ENCODE assay signal across 8 cellular contexts in the genomic region with DNA sequence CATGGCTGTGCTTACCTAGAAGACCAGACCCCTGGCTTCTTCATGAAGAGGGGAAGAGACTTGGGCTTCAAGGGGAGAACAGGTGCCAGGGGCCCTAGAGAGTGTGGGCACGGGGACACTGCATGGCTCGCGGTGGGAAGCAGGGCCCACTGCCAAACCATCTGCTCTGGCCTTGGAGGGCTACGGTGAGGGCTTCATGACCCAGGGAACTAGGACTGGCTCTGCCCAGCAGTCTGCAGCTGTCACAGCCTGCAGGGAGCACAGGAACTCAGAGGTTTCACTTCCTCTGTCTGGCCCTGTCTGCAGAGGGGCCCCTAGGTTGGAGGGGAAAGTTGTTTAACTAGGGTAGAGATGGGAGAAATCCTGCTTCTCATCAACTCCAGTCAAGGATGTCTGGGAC. TPM values are rescaled to one million over a fixed set of nuclear protein-coding genes. Genes with fewer than 3 reads are reported as not detected.
DNase-seq lines count a peak whose midpoint lies in the region; ATAC-seq, FAIRE-seq and TF ChIP-seq lines count a peak whose summit lies in the region.

No MANE protein-coding gene starts in this region.

- H3K79me2 ChIP-seq in DOHH2 (ENCODE audit: control insufficient read depth, low read length), result peaks cover 16% of the 10 kb centered on the region

- 44 to 64% (median 46%) methylated on average over 4 of the region's 4 CpGs for WGBS in small intestine, 3 donors

- H4K20me1 ChIP-seq in DOHH2 (ENCODE audit: control insufficient read depth, insufficient read depth, low read depth, low read length), result no peaks in the 10 kb centered on the region

- TF ChIP-seq CTCF in DOHH2 (IDR thresholded peaks at IDR 0.05; ENCODE audit: low read depth, low read length, poor library complexity, severe bottlenecking) (no peak), uterus (IDR thresholded peaks at IDR 0.05) (no peak)

- DNase-seq in amygdala (lab: John Stamatoyannopoulos, UW), result peak in 32 of 56 donors; percentile 10 to 67 (median 27)
- DNase-seq in NCI-H1105 treated with DMSO at 0.1 percent for 48 hours (lab: John Stamatoyannopoulos, UW), result no peak
- DNase-seq in small intestine, result no peak
- DNase-seq in uterus, result no peak

- H3K27ac ChIP-seq in DOHH2 (ENCODE audit: low read depth, low read length) (peak overlapping the region; percentile 72), small intestine (ENCODE audit: low read depth in 1 of 2, low read length in 1 of 2) (no peak overlapping the region), uterus (no peak overlapping the region)

- FAIRE-seq in small intestine (lab: Jason Lieb, UNC), result no peak

- H3K9me3 ChIP-seq in DOHH2 (ENCODE audit: control insufficient read depth, insufficient read depth, low read length), result no peaks in the 10 kb centered on the region
- no peaks in the 10 kb centered on the region for H3K9me3 ChIP-seq in small intestine (ENCODE audit: control insufficient read depth, low read depth)
- no peaks in the 10 kb centered on the region for H3K9me3 ChIP-seq in uterus

- peak overlapping the region; percentile 67 for H3K4me3 ChIP-seq in DOHH2 (ENCODE audit: low read length)
- no peak overlapping the region for H3K4me3 ChIP-seq in small intestine (ENCODE audit: low read depth in 1 of 2, low read length in 2 of 2)
- H3K4me3 ChIP-seq in uterus, result no peak overlapping the region

- H3K27me3 ChIP-seq in DOHH2 (ENCODE audit: control insufficient read depth, low read length), result no peaks in the 10 kb centered on the region
- H3K27me3 ChIP-seq in small intestine (ENCODE audit: control insufficient read depth in 2 of 2, insufficient read depth in 2 of 2, low read length in 2 of 2), result no peaks in the 10 kb centered on the region
- H3K27me3 ChIP-seq in uterus, result no peaks in the 10 kb centered on the region

- H3K4me1 ChIP-seq in DOHH2 (ENCODE audit: control insufficient read depth, low read length), result peaks cover 50% of the 10 kb centered on the region
- peaks cover 2 to 7% of the 10 kb centered on the region in 2 donors for H3K4me1 ChIP-seq in small intestine (ENCODE audit: control insufficient read depth in 2 of 2, insufficient read depth in 1 of 2, low read depth in 1 of 2, low read length in 1 of 2)
- no peaks in the 10 kb centered on the region for H3K4me1 ChIP-seq in uterus

- H3K36me3 ChIP-seq in DOHH2 (ENCODE audit: control insufficient read depth, low read length) (peaks cover 22% of the 10 kb centered on the region), small intestine (ENCODE audit: control insufficient read depth in 2 of 2, insufficient read depth in 2 of 2, low read length in 2 of 2) (no peaks in the 10 kb centered on the region), uterus (no peaks in the 10 kb centered on the region)

- H3K4me2 ChIP-seq in DOHH2 (ENCODE audit: low read length), result peak overlapping the region; percentile 89

- TF ChIP-seq POLR2A in uterus (IDR thresholded peaks at IDR 0.05), result no peak

- peaks cover 8% of the 10 kb centered on the region for H3F3A ChIP-seq in DOHH2 (ENCODE audit: control insufficient read depth, insufficient read depth)

- intact Hi-C loops in uterus (cut with DNase I; ENCODE audit: low total_unique reads), result no loop called here

- ATAC-seq in GM19324 (IDR thresholded peaks at IDR 0.05; ENCODE audit: low FRiP score, unreplicated experiment) (peak; percentile 53), HG03521 (IDR thresholded peaks at IDR 0.05; ENCODE audit: unreplicated experiment) (peak; percentile 42), HG03097 (IDR thresholded peaks at IDR 0.05; ENCODE audit: low FRiP score, unreplicated experiment) (no peak)

- no peaks in the 10 kb centered on the region for H3K9me2 ChIP-seq in DOHH2 (replicated peaks; ENCODE audit: control insufficient read depth, low read length)

RNA-seq across cellular contexts. Expression of a gene that starts 4.3 kb away (rescaled TPM):
- 10 to 100 TPM; 30.3 to 42.4 (median 32.7) TPM for polyA plus RNA-seq in small intestine
- total RNA-seq in uterus, result 100 to 1,000 TPM in 1 of 4 donors, 10 to 100 TPM in 3; 37.9 to 130 (median 68.0) TPM

RNA-seq across cellular contexts. Expression of a gene that starts 13.0 kb away (rescaled TPM):
- polyA plus RNA-seq in small intestine, result 1 to 10 TPM in 1 of 3 donors, under 1 TPM in 2; 0.27 to 4.1 (median 0.67) TPM
- 10 to 100 TPM in 1 of 4 donors, 1 to 10 TPM in 2, under 1 TPM in 1; 0.26 to 11.3 (median 3.5) TPM for total RNA-seq in uterus

RNA-seq across cellular contexts. Expression of a gene that starts 14.5 kb away (rescaled TPM):
- polyA plus RNA-seq in small intestine, result 10 to 100 TPM; 17.3 to 30.5 (median 25.3) TPM
- total RNA-seq in uterus, result 10 to 100 TPM in 1 of 4 donors, 1 to 10 TPM in 2, under 1 TPM in 1; 0.51 to 30.2 (median 3.0) TPM

RNA-seq across cellular contexts. Expression of a gene that starts 48.4 kb away (rescaled TPM):
- 10 to 100 TPM in 1 of 3 donors, 1 to 10 TPM in 1, under 1 TPM in 1; 0.89 to 19.0 (median 2.2) TPM for polyA plus RNA-seq in small intestine
- total RNA-seq in uterus, result 10 to 100 TPM in 2 of 4 donors, 1 to 10 TPM in 1, not detected in 1; 8.1 to 52.1 (median 28.6) TPM

RNA-seq across cellular contexts. Expression of a gene that starts 49.0 kb away (rescaled TPM):
- polyA plus RNA-seq in small intestine, result 10 to 100 TPM in 1 of 3 donors, 1 to 10 TPM in 2; 3.4 to 10.6 (median 5.1) TPM
- 10 to 100 TPM in 2 of 4 donors, 1 to 10 TPM in 2; 1.8 to 16.6 (median 10.5) TPM for total RNA-seq in uterus

Comparison
In these comparisons a context has a peak if more than half of its experiments do, and no peak if none do; other contexts are left out.
1. DNase-seq: peak in amygdala (32 of 56); none in NCI-H1105 treated with DMSO at 0.1 percent for 48 hours (single experiment), small intestine (single experiment) and uterus (0 of 2).